In genomic region chr5:127878174-127878750, GRCh38 we compare ENCODE assay signal across 2 cellular contexts.
TF ChIP-seq lines count a peak whose summit lies in the region.

No MANE protein-coding gene starts in this region.

TF ChIP-seq in HCT116, 20 proteins besides CTCF, POLR2A, EP300 and RAD21:
- TF ChIP-seq ZNF274 (IDR thresholded peaks at IDR 0.05; ENCODE audit: low read depth, low read length) (no peak), CBX3 (IDR thresholded peaks at IDR 0.05; ENCODE audit: low read depth) (peak; percentile 87), TCF7L2 (IDR thresholded peaks at IDR 0.05; ENCODE audit: borderline replicate concordance, extremely low read depth, insufficient read depth, insufficient read length) (no peak), SP1 (IDR thresholded peaks at IDR 0.05; ENCODE audit: low read depth) (0 out of 2 replicates have a peak, but pooled peaks have one; percentile 15)
- TF ChIP-seq, protein P1, sequence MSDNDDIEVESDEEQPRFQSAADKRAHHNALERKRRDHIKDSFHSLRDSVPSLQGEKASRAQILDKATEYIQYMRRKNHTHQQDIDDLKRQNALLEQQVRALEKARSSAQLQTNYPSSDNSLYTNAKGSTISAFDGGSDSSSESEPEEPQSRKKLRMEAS (IDR thresholded peaks at IDR 0.05), result no peak

TF ChIP-seq in endothelial cell of umbilical vein, 7 proteins besides CTCF, POLR2A, EP300 and RAD21:
- TF ChIP-seq MYC (IDR thresholded peaks at IDR 0.05; ENCODE audit: low read depth, low read length), result no peak
- no peak for TF ChIP-seq JUN (IDR thresholded peaks at IDR 0.05; ENCODE audit: borderline replicate concordance, insufficient read depth, insufficient read length, low read depth)
- TF ChIP-seq FOS (IDR thresholded peaks at IDR 0.05; ENCODE audit: borderline replicate concordance, insufficient read depth, low read length), result no peak
- TF ChIP-seq POLR2AphosphoS5 (IDR thresholded peaks at IDR 0.05; ENCODE audit: insufficient read depth, low read depth, low read length), result no peak
- TF ChIP-seq, protein P1 (IDR thresholded peaks at IDR 0.05; ENCODE audit: insufficient read depth, insufficient read length), result no peak
